In genomic region chr16:50741808-50742520, GRCh38 we compare ENCODE assay signal across 8 cellular contexts. TPM values are rescaled to one million over a fixed set of nuclear protein-coding genes. Genes with fewer than 3 reads are reported as not detected.
A peak's percentile ranks its signal among the peaks of the same experiment; 100 is the strongest.
DNase-seq lines count a peak whose midpoint lies in the region; ATAC-seq and TF ChIP-seq lines count a peak whose summit lies in the region.

Gene CYLD (plus strand): TSS chr16:50742086. CDS start chr16:50749699, 7,613 bp downstream.

- peak; percentile 88 for ATAC-seq in GM19043 (IDR thresholded peaks at IDR 0.05; ENCODE audit: low read depth, unreplicated experiment)
- ATAC-seq in HG03378 (IDR thresholded peaks at IDR 0.05; ENCODE audit: unreplicated experiment) = peak; percentile 90

- DNase-seq in AG10803 (ENCODE audit: low read depth) = peak; percentile 100
- peak; percentile 99 for DNase-seq in NCI-H460 (ENCODE audit: extremely low read depth, low read depth)
- peak; percentile 98 for DNase-seq in activated CD4-positive, CD25-positive, alpha-beta regulatory T cell treated with anti-CD3 and anti-CD28 coated beads, Interleukin-2, amount 50 U/mL, for 72 hours
- DNase-seq in cerebellar nuclear complex (lab: John Stamatoyannopoulos, UW) = peak; percentile 93 to 99
- peak; percentile 100 for DNase-seq in islet precursor cell
- peak; percentile 97 to 100 (median 99) for DNase-seq in stimulated activated CD4-positive, alpha-beta T cell treated with anti-CD3 and anti-CD28 coated beads, Interleukin-12 subunit alpha, Interleukin-12 subunit beta, amount 100 ng/mL, for 48 hours (ENCODE audit: low read depth in 2 of 3, low spot score in 1 of 3)

- no peak for TF ChIP-seq CTCF in AG10803 (conservative IDR thresholded peaks at IDR 0.05; ENCODE audit: low read length)

- H3K4me3 ChIP-seq in AG10803 (ENCODE audit: low read length) = peak within 1 kb of the TSS; percentile 80

RNA-seq across cellular contexts. Expression of gene CYLD, which starts in this region (rescaled TPM):
- total RNA-seq in NCI-H460 (2014; rRNA removed; shearing (Covaris generic)) = 9.5 and 12.0 TPM in 2 replicates
- polyA plus RNA-seq in NCI-H460 (2014; cell fraction: nucleus; rRNA removed) = 3.9 and 5.2 TPM in 2 replicates

Comparison
In these comparisons a context has a peak if more than half of its experiments do, and no peak if none do; other contexts are left out.
1. Peak in every context shown above with its lines: DNase-seq, ATAC-seq and H3K4me3 ChIP-seq.